In the genomic region with DNA sequence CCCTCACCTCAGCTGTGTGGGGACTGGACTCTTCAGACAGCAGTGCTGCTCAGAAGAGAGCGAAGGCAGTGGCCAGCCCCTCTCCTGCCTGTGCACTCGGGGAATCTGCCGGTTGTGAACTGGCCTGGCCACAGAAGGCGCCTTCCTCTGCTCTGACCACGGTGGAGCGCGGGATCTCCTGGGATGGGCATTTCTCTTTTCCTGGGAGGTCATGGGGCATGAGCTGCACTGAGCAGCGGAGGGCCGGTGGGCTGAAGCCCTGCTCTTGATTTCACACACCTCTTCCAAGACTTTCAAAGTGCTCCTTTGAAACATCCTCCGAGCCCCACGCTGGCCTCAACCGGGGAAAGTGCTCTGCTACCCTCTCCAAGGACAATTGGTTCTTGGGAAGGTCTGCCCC, we compare ENCODE assay signal across 1 cellular context.
TF ChIP-seq lines count a peak whose summit lies in the region.

No MANE protein-coding gene starts in this region.

TF ChIP-seq in H1, 55 proteins besides CTCF, POLR2A, EP300 and RAD21 (continued from another document):
- no peak for TF ChIP-seq SIN3A (conservative IDR thresholded peaks at IDR 0.05 in 1 of 2, IDR thresholded peaks at IDR 0.05 in 1 of 2; ENCODE audit: low read depth in 1 of 2, low read length in 2 of 2)
- no peak for TF ChIP-seq TAF7 (optimal IDR thresholded peaks at IDR 0.05; ENCODE audit: borderline replicate concordance, low read depth, low read length)
- TF ChIP-seq EZH2 (IDR thresholded peaks at IDR 0.05; ENCODE audit: low read depth, low read length, severe bottlenecking), result no peak
- TF ChIP-seq SIRT6 (IDR thresholded peaks at IDR 0.05; ENCODE audit: low read length), result no peak
